8 cellular contexts compared by ENCODE assay signal in the genomic region with DNA sequence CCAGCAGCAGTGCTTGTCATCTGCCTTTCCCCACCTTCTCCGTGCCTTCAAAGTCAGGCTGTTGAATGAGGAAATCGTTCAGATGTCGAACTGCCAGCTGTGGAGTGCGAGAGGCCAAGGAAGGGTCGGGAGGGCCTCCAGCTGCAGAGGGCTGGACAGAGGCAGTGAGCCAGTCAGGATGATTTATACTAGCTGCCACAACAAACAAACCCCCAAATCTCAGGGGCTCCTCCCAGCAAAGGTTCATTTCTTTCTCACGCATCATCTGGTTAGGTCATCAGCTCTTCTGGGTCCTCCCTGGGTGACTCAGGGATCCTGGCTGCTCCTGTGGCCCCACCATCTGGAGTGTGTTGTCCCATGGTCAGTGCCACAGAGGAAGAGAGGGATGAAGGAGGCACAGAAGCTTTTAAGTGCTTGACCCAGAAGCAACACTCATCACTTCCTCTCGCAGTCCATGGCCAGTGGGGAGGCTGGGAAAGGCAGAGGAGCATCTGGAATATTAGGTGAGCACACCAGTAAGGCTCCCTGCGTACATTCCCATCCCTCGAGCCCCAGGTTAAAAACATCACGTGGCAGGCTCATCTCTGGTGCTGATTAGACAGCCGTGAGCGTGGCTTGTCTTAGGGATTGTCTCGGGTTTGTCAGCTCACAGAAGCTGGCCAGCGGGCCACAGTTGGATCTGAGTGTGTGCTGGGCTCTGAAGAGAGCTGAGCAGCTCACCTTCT.
DNase-seq lines count a peak whose midpoint lies in the region; ATAC-seq and TF ChIP-seq lines count a peak whose summit lies in the region.

No MANE protein-coding gene starts in this region.

- H3K36me3 ChIP-seq in endodermal cell (ENCODE audit: control insufficient read depth, insufficient read depth, low read length) (no peaks in the 10 kb centered on the region), mucosa of rectum (ENCODE audit: control insufficient read depth in 2 of 2, insufficient read depth in 2 of 2, low read length in 2 of 2) (no peaks in the 10 kb centered on the region), OCI-LY7 (ENCODE audit: insufficient read depth, low read length) (no peaks in the 10 kb centered on the region)

- H3K4me1 ChIP-seq in endodermal cell (ENCODE audit: control insufficient read depth, insufficient read depth, low read length) (no peaks in the 10 kb centered on the region), mucosa of rectum (ENCODE audit: control insufficient read depth in 2 of 2, insufficient read depth in 2 of 2, low read length in 2 of 2) (peaks cover 5 to 10% of the 10 kb centered on the region in 2 donors), OCI-LY7 (ENCODE audit: insufficient read depth, low read length, poor library complexity, severe bottlenecking) (peaks cover 2% of the 10 kb centered on the region)

- TF ChIP-seq CTCF in endodermal cell (conservative IDR thresholded peaks at IDR 0.05) (no peak), OCI-LY7 (conservative IDR thresholded peaks at IDR 0.05; ENCODE audit: low read length) (no peak), glutamatergic neuron (IDR thresholded peaks at IDR 0.05; ENCODE audit: partially characterized antibody, unreplicated experiment) (no peak)

- WGBS in endodermal cell (ENCODE audit: insufficient coverage in 1 of 2, insufficient read length in 1 of 2), 2 experiments, result 88 to 90% methylated on average over 7 to 14 of the region's 14 CpGs

- H3K27ac Mint-ChIP-seq in endodermal cell (peak overlapping the region; percentile 17), glutamatergic neuron (ENCODE audit: unreplicated experiment) (no peak overlapping the region)

- H3K27me3 Mint-ChIP-seq in endodermal cell (ENCODE audit: insufficient read depth) (no peaks in the 10 kb centered on the region), glutamatergic neuron (ENCODE audit: unreplicated experiment) (peaks cover 6% of the 10 kb centered on the region)

- DNase-seq in ACHN (peak; percentile 61), NCI-H460 (ENCODE audit: extremely low read depth, low read depth) (peak; percentile 7), endodermal cell (no peak), OCI-LY7 (ENCODE audit: low spot score) (no peak), glutamatergic neuron (no peak), NCI-H524 (lab: John Stamatoyannopoulos, UW) (no peak)

- in situ Hi-C loops in ACHN (cut with HindIII; ENCODE audit: low pct_ligation_motif_present, low pct_unique_long_range_greater_than_20kb, low sequenced_read_pairs), result loop anchor here (25.0 kb wide), 1 partner anchor 190 kb away; a partner anchor contains a TSS

- ATAC-seq in HG02840 (IDR thresholded peaks at IDR 0.05; ENCODE audit: low FRiP score, unreplicated experiment), result no peak

- no peaks in the 10 kb centered on the region for H3K79me2 ChIP-seq in OCI-LY7 (ENCODE audit: insufficient read depth, low read depth, low read length)

- H3K9me3 Mint-ChIP-seq in endodermal cell (no peaks in the 10 kb centered on the region), glutamatergic neuron (ENCODE audit: unreplicated experiment) (peaks cover 8% of the 10 kb centered on the region)

- H3K9ac ChIP-seq in endodermal cell (ENCODE audit: extremely low read depth, low read length, poor library complexity, severe bottlenecking) (no peak overlapping the region), mucosa of rectum (ENCODE audit: low read depth in 1 of 2, low read length in 2 of 2) (no peak overlapping the region)

- no peak overlapping the region for H2AFZ ChIP-seq in OCI-LY7 (ENCODE audit: low read length)

- H3K36me3 Mint-ChIP-seq in endodermal cell (ENCODE audit: low read depth) (no peaks in the 10 kb centered on the region), glutamatergic neuron (ENCODE audit: unreplicated experiment) (peaks cover 5% of the 10 kb centered on the region)

- H3K4me3 ChIP-seq in endodermal cell (ENCODE audit: low read length) (no peak overlapping the region), mucosa of rectum (ENCODE audit: low read length in 2 of 2) (no peak overlapping the region), OCI-LY7 (ENCODE audit: low read depth, low read length, poor library complexity, severe bottlenecking) (no peak overlapping the region)

- H3K9me2 ChIP-seq in OCI-LY7 (ENCODE audit: insufficient read depth, low read length), result no peaks in the 10 kb centered on the region

- POLR2A ChIA-PET in OCI-LY7 (lab: Charles Lee), result interaction anchor here (0.6 to 0.9 kb wide), 2 partner anchors 36 to 40 kb away, joined by 3 read pairs; no protein-coding TSS in a partner anchor

- no peaks in the 10 kb centered on the region for H4K20me1 ChIP-seq in OCI-LY7 (ENCODE audit: insufficient read depth, low read length)

- intact Hi-C loops in OCI-LY7 (cut with micrococcal nuclease; ENCODE audit: unreplicated experiment), result no loop called here

- BruUV-seq in OCI-LY7 (replicated peaks; lab: Mats Ljungman, UMichigan), result no TSS peak

- peaks cover 5% of the 10 kb centered on the region for H3K4me1 Mint-ChIP-seq in endodermal cell
- peaks cover 25% of the 10 kb centered on the region for H3K4me1 Mint-ChIP-seq in glutamatergic neuron (ENCODE audit: low read depth, unreplicated experiment)

- H3K27me3 ChIP-seq in endodermal cell (ENCODE audit: control insufficient read depth, insufficient read depth, low read length, poor library complexity, severe bottlenecking), result no peaks in the 10 kb centered on the region
- H3K27me3 ChIP-seq in mucosa of rectum (ENCODE audit: control insufficient read depth in 2 of 2, insufficient read depth in 2 of 2, low read length in 2 of 2), result no peaks in the 10 kb centered on the region

- CTCF ChIA-PET in OCI-LY7 (lab: Charles Lee; ENCODE audit: unreplicated experiment), result no interaction called here

- H3K4me3 Mint-ChIP-seq in endodermal cell (no peak overlapping the region), glutamatergic neuron (ENCODE audit: unreplicated experiment) (no peak overlapping the region)

- H3K27ac ChIP-seq in endodermal cell (ENCODE audit: low read depth, low read length) (no peak overlapping the region), mucosa of rectum (ENCODE audit: low read depth in 2 of 2, low read length in 2 of 2) (peak overlapping the region; percentile 35 to 71), OCI-LY7 (ENCODE audit: low read depth, low read length, poor library complexity, severe bottlenecking) (no peak overlapping the region)

- H3K9me3 ChIP-seq in endodermal cell (ENCODE audit: control insufficient read depth, low read length) (no peaks in the 10 kb centered on the region), mucosa of rectum (ENCODE audit: control insufficient read depth in 2 of 2, low read length in 2 of 2) (no peaks in the 10 kb centered on the region), OCI-LY7 (ENCODE audit: low read length) (no peaks in the 10 kb centered on the region)

- no peak overlapping the region for H3K4me2 ChIP-seq in OCI-LY7 (ENCODE audit: low read length)

Comparison
In these comparisons a context has a peak if more than half of its experiments do, and no peak if none do; other contexts are left out.
1. DNase-seq: peak in ACHN (single experiment) and NCI-H460 (single experiment); none in endodermal cell (single experiment), OCI-LY7 (single experiment), glutamatergic neuron (single experiment) and NCI-H524 (0 of 2).
2. H3K27ac ChIP-seq: peak in mucosa of rectum (2 of 2); none in endodermal cell (single experiment) and OCI-LY7 (single experiment).